In genomic region chr5:177371705-177372533, GRCh38 we compare ENCODE assay signal across 1 cellular context.
TF ChIP-seq lines count a peak whose summit lies in the region.

No MANE protein-coding gene starts in this region.

TF ChIP-seq in neural cell, 6 proteins besides CTCF, POLR2A, EP300 and RAD21 (continued from another document):
- TF ChIP-seq REST (IDR thresholded peaks at IDR 0.05; ENCODE audit: borderline replicate concordance): no peak
